ENCODE assay signal across 21 cellular contexts in the genomic region with DNA sequence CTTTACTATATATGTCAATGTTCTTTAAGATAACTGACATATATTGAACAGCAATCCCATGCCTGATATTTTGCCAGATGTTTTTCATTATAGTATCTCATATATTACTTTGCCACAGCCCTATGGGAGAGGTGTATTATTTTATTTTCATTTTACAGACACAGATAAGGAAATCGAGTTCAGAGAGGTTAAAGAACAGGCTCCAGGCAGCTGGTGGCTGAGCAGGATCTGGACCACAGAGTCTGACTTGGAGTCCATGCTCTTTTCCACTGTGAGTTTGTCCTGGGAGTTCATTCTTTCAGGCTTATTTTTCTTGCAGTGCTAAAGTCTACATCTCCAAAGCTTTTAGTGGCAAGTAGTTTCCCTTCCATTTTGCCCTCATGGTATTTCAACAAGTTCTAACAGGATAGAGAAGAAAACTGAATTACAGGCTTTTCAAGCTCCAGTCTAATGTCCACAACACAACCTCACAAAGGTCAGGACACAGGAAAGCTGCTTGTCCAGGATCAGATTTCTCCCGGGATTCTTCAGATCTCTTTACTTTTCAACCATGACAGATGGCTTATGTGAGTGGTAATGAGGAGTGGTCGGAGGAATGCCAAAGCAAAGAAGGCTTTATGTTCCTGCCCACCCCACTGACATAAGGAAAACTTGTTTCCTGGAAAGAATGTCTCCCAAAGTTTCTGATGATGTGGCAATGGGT.
"Had no signal": no experiment of that assay in that cellular context is flagged by ENCODE, and none has a peak within 500 bp of the region (broad histone marks: within the 10 kb centered on the region; RNA-seq: fewer than 3 reads in every experiment).

No MANE protein-coding gene starts in this region.

- H3K4me1 ChIP-seq: left lung, sigmoid colon, spleen, upper lobe of right lung had no signal

- H3K9me3 Mint-ChIP-seq: activated naive CD4-positive, alpha-beta T cell treated with anti-CD3 and anti-CD28 coated beads, Interleukin-2, amount 10 ng/mL, durations not matched to agents 7 days and 5 days; activated T-cell treated with anti-CD3 and anti-CD28 coated beads, Interleukin-2, amount 50 U/mL, for 72 hours; dendritic cell treated with granulocyte-macrophage colony-stimulating factor and Interleukin-4, amounts not matched to agents 40 ng/mL and 50 ng/mL, for 4 days had no signal

- DNase-seq: activated CD4-positive, alpha-beta T cell treated with anti-CD3 and anti-CD28 coated beads for 4 hours; activated CD4-positive, alpha-beta T cell treated with anti-CD3 and anti-CD28 coated beads, Interleukin-2, amount 50 U/mL, for 48 hours; activated CD4-positive, CD25-positive, alpha-beta regulatory T cell; activated effector memory CD4-positive, alpha-beta T cell treated with Interleukin-2 at 50 U/mL for 16 hours; activated naive CD4-positive, alpha-beta T cell treated with anti-CD3 and anti-CD28 coated beads, Interleukin-2, amount 10 ng/mL, durations not matched to agents 7 days and 5 days; activated T-cell treated with anti-CD3 and anti-CD28 coated beads, Interleukin-2, amount 50 U/mL, for 72 hours; aorta; caudate nucleus; effector CD4-positive, alpha-beta T cell; erythroblast; foreskin fibroblast; left lung; naive thymus-derived CD8-positive, alpha-beta T cell; sigmoid colon; spleen; stimulated activated CD4-positive, alpha-beta T cell treated with anti-CD3 and anti-CD28 coated beads, Interleukin-4, amount 100 ng/mL, for 24 hours; stimulated activated naive CD8-positive, alpha-beta T cell treated with anti-CD3 and anti-CD28 coated beads, Interleukin-15, Interleukin-2, amounts not matched to agents 100 U/mL and 50 U/mL, for 24 hours; T-helper 17 cell; upper lobe of right lung had no signal

- H3K4me3 ChIP-seq: left lung, sigmoid colon, spleen, upper lobe of right lung had no signal

- H3K36me3 Mint-ChIP-seq: activated naive CD4-positive, alpha-beta T cell treated with anti-CD3 and anti-CD28 coated beads, Interleukin-2, amount 10 ng/mL, durations not matched to agents 7 days and 5 days; brain; naive thymus-derived CD8-positive, alpha-beta T cell had no signal

- ATAC-seq: activated T-cell treated with anti-CD3 and anti-CD28 coated beads, Interleukin-2, amount 50 U/mL, for 72 hours; left lung; naive thymus-derived CD8-positive, alpha-beta T cell; stimulated activated naive CD8-positive, alpha-beta T cell treated with anti-CD3 and anti-CD28 coated beads, Interleukin-15, Interleukin-2, amounts not matched to agents 100 U/mL and 50 U/mL, for 24 hours; T-helper 17 cell; upper lobe of right lung had no signal

- H3K4me1 Mint-ChIP-seq: activated naive CD4-positive, alpha-beta T cell treated with anti-CD3 and anti-CD28 coated beads, Interleukin-2, amount 10 ng/mL, durations not matched to agents 7 days and 5 days; brain had no signal

- H3K27ac ChIP-seq: left lung, sigmoid colon, spleen, upper lobe of right lung had no signal

- H3K27ac Mint-ChIP-seq: activated naive CD4-positive, alpha-beta T cell treated with anti-CD3 and anti-CD28 coated beads, Interleukin-2, amount 10 ng/mL, durations not matched to agents 7 days and 5 days; activated T-cell treated with anti-CD3 and anti-CD28 coated beads, Interleukin-2, amount 50 U/mL, for 72 hours; brain; dendritic cell treated with granulocyte-macrophage colony-stimulating factor and Interleukin-4, amounts not matched to agents 40 ng/mL and 50 ng/mL, for 4 days had no signal

- H3K4me3 Mint-ChIP-seq: activated naive CD4-positive, alpha-beta T cell treated with anti-CD3 and anti-CD28 coated beads, Interleukin-2, amount 10 ng/mL, durations not matched to agents 7 days and 5 days; activated T-cell treated with anti-CD3 and anti-CD28 coated beads, Interleukin-2, amount 50 U/mL, for 72 hours; brain; dendritic cell treated with granulocyte-macrophage colony-stimulating factor and Interleukin-4, amounts not matched to agents 40 ng/mL and 50 ng/mL, for 4 days; naive thymus-derived CD8-positive, alpha-beta T cell had no signal

- H3K27me3 ChIP-seq: sigmoid colon, upper lobe of right lung had no signal

- H3K36me3 ChIP-seq: left lung, sigmoid colon, spleen, upper lobe of right lung had no signal

- H3K9me3 ChIP-seq: left lung, sigmoid colon, upper lobe of right lung had no signal
